Comparison of ENCODE assay signal across 8 cellular contexts in genomic region chr17:61409301-61410099, GRCh38. TPM values are rescaled to one million over a fixed set of nuclear protein-coding genes. Genes with fewer than 3 reads are reported as not detected.
DNase-seq lines count a peak whose midpoint lies in the region; FAIRE-seq and TF ChIP-seq lines count a peak whose summit lies in the region.

No MANE protein-coding gene starts in this region.

- DNase-seq in DMS 273 treated with DMSO at 0.1 percent for 48 hours (lab: John Stamatoyannopoulos, UW) (peak; percentile 28), HAP-1 (ENCODE audit: low spot score in 2 of 2) (peak; percentile 35 to 72), SK-N-DZ (ENCODE audit: low spot score) (peak; percentile 84), bronchial epithelial cell (ENCODE audit: low read depth) (no peak), kidney tubule cell (ENCODE audit: low spot score) (peak; percentile 64), NCI-H2029 treated with DMSO at 0.1 percent for 48 hours (lab: John Stamatoyannopoulos, UW) (no peak), activated gamma-delta T cell (lab: John Stamatoyannopoulos, UW) (no peak)
- peak; percentile 60 for DNase-seq in stimulated activated CD8-positive, alpha-beta memory T cell treated with anti-CD3 and anti-CD28 coated beads, Interleukin-4, amount 100 ng/mL, for 48 hours

- H3K36me3 ChIP-seq in HAP-1 (replicated peaks) (no peaks in the 10 kb centered on the region; the same call in 1 of the 2 replicates), bronchial epithelial cell (ENCODE audit: control insufficient read depth, insufficient read depth, low read length) (no peaks in the 10 kb centered on the region)

- peaks cover 15% of the 10 kb centered on the region for H3K4me1 ChIP-seq in HAP-1

- H3K27me3 ChIP-seq in HAP-1 (ENCODE audit: low read depth) (no peaks in the 10 kb centered on the region), bronchial epithelial cell (ENCODE audit: control insufficient read depth, insufficient read depth, low read length) (peaks cover 30% of the 10 kb centered on the region)

- FAIRE-seq in bronchial epithelial cell (lab: Jason Lieb, UNC), result no peak

- in situ Hi-C loops in HAP-1 (cut with MboI; ENCODE audit: low sequenced_read_pairs), result loop anchor here (10.0 kb wide), 1 partner anchor 165 kb away; no protein-coding TSS in a partner anchor

- H3K4me3 ChIP-seq in HAP-1, result peak overlapping the region; percentile 37
- H3K4me3 ChIP-seq in bronchial epithelial cell (ENCODE audit: low read depth, low read length), result peak overlapping the region; percentile 40

- no peaks in the 10 kb centered on the region for H3K9me3 ChIP-seq in HAP-1

- TF ChIP-seq CTCF in bronchial epithelial cell (IDR thresholded peaks at IDR 0.05; ENCODE audit: insufficient read depth, low read length, severe bottlenecking), result peak; percentile 60

RNA-seq across cellular contexts. Expression of gene TBX2, which starts 9.9 kb away (rescaled TPM):
- 153 and 188 TPM in 2 replicates for polyA plus RNA-seq in SK-N-DZ (2014; cell fraction: cytosol; rRNA removed)
- polyA plus RNA-seq in SK-N-DZ (2014; cell fraction: nucleus; rRNA removed), result 310 and 397 TPM in 2 replicates
- total RNA-seq in bronchial epithelial cell, result 0.26 TPM in 1 of 2 replicates, not detected in the other

RNA-seq across cellular contexts. Expression of gene TBX4, which starts 42.7 kb away (rescaled TPM):
- polyA plus RNA-seq in SK-N-DZ (2014; cell fraction: cytosol; rRNA removed), result 2.7 and 4.9 TPM in 2 replicates
- 1.9 and 5.6 TPM in 2 replicates for polyA plus RNA-seq in SK-N-DZ (2014; cell fraction: nucleus; rRNA removed)
- not detected in 2 replicates for total RNA-seq in bronchial epithelial cell

Comparison
In these comparisons a context has a peak if more than half of its experiments do, and no peak if none do; other contexts are left out.
1. DNase-seq: peak in DMS 273 treated with DMSO at 0.1 percent for 48 hours (single experiment), HAP-1 (2 of 2), SK-N-DZ (single experiment), kidney tubule cell (single experiment) and stimulated activated CD8-positive, alpha-beta memory T cell treated with anti-CD3 and anti-CD28 coated beads, Interleukin-4, amount 100 ng/mL, for 48 hours (single experiment); none in bronchial epithelial cell (single experiment), NCI-H2029 treated with DMSO at 0.1 percent for 48 hours (single experiment) and activated gamma-delta T cell (single experiment).